Comparison of ENCODE assay signal across 39 cellular contexts in genomic region chr4:16710198-16710597, GRCh38.
"Had no signal": no experiment of that assay in that cellular context is flagged by ENCODE, and none has a peak within 500 bp of the region (broad histone marks: within the 10 kb centered on the region; RNA-seq: fewer than 3 reads in every experiment).

No MANE protein-coding gene starts in this region.

- ATAC-seq: activated naive CD4-positive, alpha-beta T cell treated with anti-CD3 and anti-CD28 coated beads, Interleukin-2, amount 50 U/mL, for 72 hours; activated naive CD8-positive, alpha-beta T cell treated with anti-CD3 and anti-CD28 coated beads, Interleukin-2, amount 50 U/mL, for 24 hours; activated T-cell treated with anti-CD3 and anti-CD28 coated beads, Interleukin-2, amount 50 U/mL, for 4 hours; activated T-cell treated with anti-CD3 and anti-CD28 coated beads, Interleukin-2, amount 50 U/mL, for 72 hours; activated T-helper 17 cell treated with anti-CD3 and anti-CD28 coated beads, Interleukin-2, amount 50 U/mL, for 72 hours; body of pancreas had no signal

- DNase-seq: activated effector memory CD4-positive, alpha-beta T cell treated with anti-CD3 and anti-CD28 coated beads, Interleukin-2, amount 50 U/mL, for 16 hours; activated effector memory CD4-positive, alpha-beta T cell treated with Interleukin-2 at 50 U/mL for 16 hours; activated gamma-delta T cell; activated gamma-delta T cell treated with Interleukin-2 at 50 U/mL for 16 hours; activated naive CD4-positive, alpha-beta T cell; activated naive CD4-positive, alpha-beta T cell treated with anti-CD3 and anti-CD28 coated beads for 36 hours; activated naive CD4-positive, alpha-beta T cell treated with anti-CD3 and anti-CD28 coated beads, Interleukin-2, amount 10 ng/mL, durations not matched to agents 7 days and 5 days; activated naive CD4-positive, alpha-beta T cell treated with anti-CD3 and anti-CD28 coated beads, Interleukin-2, amount 50 U/mL, for 16 hours; activated naive CD4-positive, alpha-beta T cell treated with Interleukin-2 at 50 U/mL for 16 hours; activated naive CD8-positive, alpha-beta T cell treated with anti-CD3 and anti-CD28 coated beads for 36 hours; activated naive CD8-positive, alpha-beta T cell treated with anti-CD3 and anti-CD28 coated beads, Interleukin-2, amount 10 ng/mL, durations not matched to agents 7 days and 5 days; activated naive CD8-positive, alpha-beta T cell treated with anti-CD3 and anti-CD28 coated beads, Interleukin-2, amount 50 U/mL, for 24 hours; activated T-cell treated with anti-CD3 and anti-CD28 coated beads, Interleukin-2, amount 50 U/mL, for 1 hour; activated T-cell treated with anti-CD3 and anti-CD28 coated beads, Interleukin-2, amount 50 U/mL, for 24 hours; activated T-cell treated with anti-CD3 and anti-CD28 coated beads, Interleukin-2, amount 50 U/mL, for 4 hours; activated T-cell treated with anti-CD3 and anti-CD28 coated beads, Interleukin-2, amount 50 U/mL, for 48 hours; activated T-cell treated with anti-CD3 and anti-CD28 coated beads, Interleukin-2, amount 50 U/mL, for 72 hours; adrenal gland; amniotic stem cell; amygdala; anterior cingulate cortex; aorta; body of pancreas; brain microvascular endothelial cell; caudate nucleus; central memory CD4-positive, alpha-beta T cell; cerebellar nuclear complex had no signal

- FAIRE-seq: bronchial epithelial cell had no signal

- H3K4me1 Mint-ChIP-seq: activated naive CD4-positive, alpha-beta T cell treated with anti-CD3 and anti-CD28 coated beads, Interleukin-2, amount 10 ng/mL, durations not matched to agents 7 days and 5 days; activated naive CD4-positive, alpha-beta T cell treated with anti-CD3 and anti-CD28 coated beads, Interleukin-2, amount 50 U/mL, for 24 hours; activated naive CD8-positive, alpha-beta T cell treated with anti-CD3 and anti-CD28 coated beads for 36 hours; activated naive CD8-positive, alpha-beta T cell treated with anti-CD3 and anti-CD28 coated beads, Interleukin-2, amount 10 ng/mL, durations not matched to agents 7 days and 5 days; activated naive CD8-positive, alpha-beta T cell treated with anti-CD3 and anti-CD28 coated beads, Interleukin-2, amount 50 U/mL, for 24 hours; activated T-helper 17 cell treated with anti-CD3 and anti-CD28 coated beads, Interleukin-2, amount 50 U/mL, for 72 hours; central memory CD8-positive, alpha-beta T cell had no signal

- H3K27me3 Mint-ChIP-seq: activated naive CD4-positive, alpha-beta T cell treated with anti-CD3 and anti-CD28 coated beads, Interleukin-2, amount 10 ng/mL, durations not matched to agents 7 days and 5 days; activated naive CD8-positive, alpha-beta T cell treated with anti-CD3 and anti-CD28 coated beads, Interleukin-2, amount 10 ng/mL, durations not matched to agents 7 days and 5 days; activated naive CD8-positive, alpha-beta T cell treated with anti-CD3 and anti-CD28 coated beads, Interleukin-2, amount 50 U/mL, for 24 hours had no signal

- H3K4me3 ChIP-seq: adrenal gland, ascending aorta, body of pancreas, breast epithelium, cardiac muscle cell had no signal

- H3K4me1 ChIP-seq: ascending aorta, body of pancreas, breast epithelium had no signal

- H3K36me3 ChIP-seq: adrenal gland, ascending aorta, brain microvascular endothelial cell, breast epithelium, cardiac muscle cell had no signal

- H3K9me3 Mint-ChIP-seq: activated naive CD4-positive, alpha-beta T cell treated with anti-CD3 and anti-CD28 coated beads for 36 hours; activated naive CD4-positive, alpha-beta T cell treated with anti-CD3 and anti-CD28 coated beads, Interleukin-2, amount 10 ng/mL, durations not matched to agents 7 days and 5 days; activated naive CD4-positive, alpha-beta T cell treated with anti-CD3 and anti-CD28 coated beads, Interleukin-2, amount 50 U/mL, for 24 hours; activated naive CD8-positive, alpha-beta T cell treated with anti-CD3 and anti-CD28 coated beads for 36 hours; activated naive CD8-positive, alpha-beta T cell treated with anti-CD3 and anti-CD28 coated beads, Interleukin-2, amount 10 ng/mL, durations not matched to agents 7 days and 5 days; activated T-cell treated with anti-CD3 and anti-CD28 coated beads, Interleukin-2, amount 50 U/mL, for 24 hours; activated T-cell treated with anti-CD3 and anti-CD28 coated beads, Interleukin-2, amount 50 U/mL, for 4 hours; activated T-helper 1 cell treated with anti-CD3 and anti-CD28 coated beads, Interleukin-12 subunit alpha, Interleukin-12 subunit beta, Interleukin-2, Interleukin-4 antibody, amounts not matched to agents 30 ng/mL and 10 ng/mL and 1 ng/mL, durations not matched to agents 14 hours and 24 hours and 36 hours; activated T-helper 2 cell treated with anti-CD3 and anti-CD28 coated beads, Interferon-gamma antibody, Interleukin-2, Interleukin-4, amounts not matched to agents 10 μg/mL and 5 μg/mL and 100 μg/mL, durations not matched to agents 14 hours and 24 hours and 36 hours had no signal

- H3K4me3 Mint-ChIP-seq: activated naive CD4-positive, alpha-beta T cell treated with anti-CD3 and anti-CD28 coated beads for 36 hours; activated naive CD4-positive, alpha-beta T cell treated with anti-CD3 and anti-CD28 coated beads, Interleukin-2, amount 10 ng/mL, durations not matched to agents 7 days and 5 days; activated naive CD4-positive, alpha-beta T cell treated with anti-CD3 and anti-CD28 coated beads, Interleukin-2, amount 50 U/mL, for 24 hours; activated naive CD8-positive, alpha-beta T cell; activated naive CD8-positive, alpha-beta T cell treated with anti-CD3 and anti-CD28 coated beads for 36 hours; activated naive CD8-positive, alpha-beta T cell treated with anti-CD3 and anti-CD28 coated beads, Interleukin-2, amount 10 ng/mL, durations not matched to agents 7 days and 5 days; activated naive CD8-positive, alpha-beta T cell treated with anti-CD3 and anti-CD28 coated beads, Interleukin-2, amount 50 U/mL, for 24 hours; activated T-cell treated with anti-CD3 and anti-CD28 coated beads, Interleukin-2, amount 50 U/mL, for 24 hours; activated T-cell treated with anti-CD3 and anti-CD28 coated beads, Interleukin-2, amount 50 U/mL, for 4 hours; activated T-cell treated with anti-CD3 and anti-CD28 coated beads, Interleukin-2, amount 50 U/mL, for 72 hours; activated T-helper 1 cell treated with anti-CD3 and anti-CD28 coated beads, Interleukin-12 subunit alpha, Interleukin-12 subunit beta, Interleukin-2, Interleukin-4 antibody, amounts not matched to agents 30 ng/mL and 10 ng/mL and 1 ng/mL, durations not matched to agents 14 hours and 24 hours and 36 hours; activated T-helper 17 cell treated with anti-CD3 and anti-CD28 coated beads, Interleukin-2, amount 50 U/mL, for 72 hours; brain; central memory CD8-positive, alpha-beta T cell had no signal

- H3K27ac ChIP-seq: adrenal gland, ascending aorta, body of pancreas, brain microvascular endothelial cell, breast epithelium, cardiac muscle cell had no signal

- H3K9me3 ChIP-seq: adrenal gland, ascending aorta, body of pancreas, breast epithelium had no signal

- H3K27ac Mint-ChIP-seq: activated naive CD4-positive, alpha-beta T cell treated with anti-CD3 and anti-CD28 coated beads for 36 hours; activated naive CD4-positive, alpha-beta T cell treated with anti-CD3 and anti-CD28 coated beads, Interleukin-2, amount 10 ng/mL, durations not matched to agents 7 days and 5 days; activated naive CD4-positive, alpha-beta T cell treated with anti-CD3 and anti-CD28 coated beads, Interleukin-2, amount 50 U/mL, for 24 hours; activated naive CD4-positive, alpha-beta T cell treated with anti-CD3 and anti-CD28 coated beads, Interleukin-2, amount 50 U/mL, for 72 hours; activated naive CD8-positive, alpha-beta T cell; activated naive CD8-positive, alpha-beta T cell treated with anti-CD3 and anti-CD28 coated beads for 36 hours; activated naive CD8-positive, alpha-beta T cell treated with anti-CD3 and anti-CD28 coated beads, Interleukin-2, amount 10 ng/mL, durations not matched to agents 7 days and 5 days; activated naive CD8-positive, alpha-beta T cell treated with anti-CD3 and anti-CD28 coated beads, Interleukin-2, amount 50 U/mL, for 24 hours; activated T-cell treated with anti-CD3 and anti-CD28 coated beads, Interleukin-2, amount 50 U/mL, for 24 hours; activated T-cell treated with anti-CD3 and anti-CD28 coated beads, Interleukin-2, amount 50 U/mL, for 72 hours; activated T-helper 1 cell treated with anti-CD3 and anti-CD28 coated beads, Interleukin-12 subunit alpha, Interleukin-12 subunit beta, Interleukin-2, Interleukin-4 antibody, amounts not matched to agents 30 ng/mL and 10 ng/mL and 1 ng/mL, durations not matched to agents 14 hours and 24 hours and 36 hours; activated T-helper 17 cell treated with anti-CD3 and anti-CD28 coated beads, Interleukin-2, amount 50 U/mL, for 72 hours; activated T-helper 2 cell treated with anti-CD3 and anti-CD28 coated beads, Interferon-gamma antibody, Interleukin-2, Interleukin-4, amounts not matched to agents 10 μg/mL and 5 μg/mL and 100 μg/mL, durations not matched to agents 14 hours and 24 hours and 36 hours; brain had no signal

- H3K27me3 ChIP-seq: adrenal gland, ascending aorta, body of pancreas, brain microvascular endothelial cell, breast epithelium, cardiac muscle cell had no signal

- H3K36me3 Mint-ChIP-seq: activated naive CD4-positive, alpha-beta T cell treated with anti-CD3 and anti-CD28 coated beads, Interleukin-2, amount 10 ng/mL, durations not matched to agents 7 days and 5 days; activated naive CD4-positive, alpha-beta T cell treated with anti-CD3 and anti-CD28 coated beads, Interleukin-2, amount 50 U/mL, for 24 hours; activated naive CD4-positive, alpha-beta T cell treated with anti-CD3 and anti-CD28 coated beads, Interleukin-2, amount 50 U/mL, for 72 hours; activated naive CD8-positive, alpha-beta T cell; activated naive CD8-positive, alpha-beta T cell treated with anti-CD3 and anti-CD28 coated beads for 36 hours; activated naive CD8-positive, alpha-beta T cell treated with anti-CD3 and anti-CD28 coated beads, Interleukin-2, amount 10 ng/mL, durations not matched to agents 7 days and 5 days; brain had no signal
